21 cellular contexts compared by ENCODE assay signal in the genomic region with DNA sequence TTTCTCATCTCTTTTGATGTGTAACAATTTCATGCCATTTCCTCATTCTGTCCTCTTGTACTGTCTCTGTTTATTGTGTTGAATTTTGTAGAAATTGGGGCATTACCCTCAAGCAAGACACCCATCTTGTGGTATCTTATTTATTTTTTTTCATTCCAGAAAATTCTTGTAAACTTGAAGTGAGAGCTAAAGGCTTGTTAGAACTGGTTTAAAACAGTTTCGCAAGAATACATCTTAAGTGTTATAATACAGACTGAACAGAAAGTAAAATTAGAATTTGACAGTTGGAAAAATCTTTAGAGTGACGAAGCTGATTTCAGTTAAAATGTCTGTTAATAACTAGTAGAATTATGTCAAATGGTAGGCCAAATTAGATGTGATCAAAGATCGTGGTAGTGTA. TPM values are rescaled to one million over a fixed set of nuclear protein-coding genes. Genes with fewer than 3 reads are reported as not detected.
"Had no signal": no experiment of that assay in that cellular context is flagged by ENCODE, and none has a peak within 500 bp of the region (broad histone marks: within the 10 kb centered on the region; RNA-seq: fewer than 3 reads in every experiment).

No MANE protein-coding gene starts in this region.

- H3K27me3 Mint-ChIP-seq: activated naive CD4-positive, alpha-beta T cell treated with anti-CD3 and anti-CD28 coated beads, Interleukin-2, amount 50 U/mL, for 24 hours; naive B cell; stimulated activated memory B cell treated with anti-CD40 and anti-IgM and Interleukin-4, amounts not matched to agents 10 μg/mL and 1 μg/mL and 100 μg/mL, for 72 hours; T-cell had no signal

- H3K4me3 ChIP-seq: gastroesophageal sphincter, thyroid gland, uterus had no signal

- H3K4me3 Mint-ChIP-seq: activated naive CD4-positive, alpha-beta T cell treated with anti-CD3 and anti-CD28 coated beads, Interleukin-2, amount 50 U/mL, for 24 hours; stimulated activated memory B cell treated with anti-CD40 and anti-IgM and Interleukin-4, amounts not matched to agents 10 μg/mL and 1 μg/mL and 100 μg/mL, for 72 hours; T-cell had no signal

- H3K27me3 ChIP-seq: gastroesophageal sphincter, thyroid gland, uterus had no signal

- FAIRE-seq: endothelial cell of umbilical vein had no signal

- H3K36me3 ChIP-seq: thyroid gland, uterus had no signal

- H3K27ac Mint-ChIP-seq: activated naive CD4-positive, alpha-beta T cell treated with anti-CD3 and anti-CD28 coated beads, Interleukin-2, amount 50 U/mL, for 24 hours; stimulated activated memory B cell treated with anti-CD40 and anti-IgM and Interleukin-4, amounts not matched to agents 10 μg/mL and 1 μg/mL and 100 μg/mL, for 72 hours; T-cell had no signal

- H3K4me1 ChIP-seq: thyroid gland had no signal

- DNase-seq: activated CD4-positive, alpha-beta T cell treated with anti-CD3 and anti-CD28 coated beads for 1 hour; activated CD4-positive, alpha-beta T cell treated with anti-CD3 and anti-CD28 coated beads, Interleukin-2, amount 50 U/mL, for 4 hours; activated effector memory CD4-positive, alpha-beta T cell treated with Interleukin-2 at 50 U/mL for 16 hours; activated T-cell treated with anti-CD3 and anti-CD28 coated beads, Interleukin-2, amount 50 U/mL, for 1 hour; cortex of kidney; effector CD4-positive, alpha-beta T cell; islet precursor cell; naive B cell; posterior cingulate gyrus; stimulated activated CD4-positive, alpha-beta T cell treated with anti-CD3 and anti-CD28 coated beads, Interleukin-2, amount 100 ng/mL, for 48 hours; T-cell; thyroid gland; uterus had no signal

- ATAC-seq: gastroesophageal sphincter; stimulated activated memory B cell treated with anti-CD40 and anti-IgM and Interleukin-4, amounts not matched to agents 10 μg/mL and 1 μg/mL and 100 μg/mL, for 72 hours; T-cell had no signal

- H3K9me3 ChIP-seq: thyroid gland, uterus had no signal

- H3K27ac ChIP-seq: gastroesophageal sphincter, thyroid gland, uterus, VCaP had no signal

RNA-seq across cellular contexts. Expression of a gene that starts 47.5 kb away (rescaled TPM):
- total RNA-seq: endothelial cell of umbilical vein, gastroesophageal sphincter, lung microvascular endothelial cell, mononuclear cell, skeletal muscle tissue, T-cell, thyroid gland had no signal
- polyA plus RNA-seq: endothelial cell of umbilical vein had no signal
